Comparison of ENCODE assay signal across 7 cellular contexts in genomic region chr1:155966135-155966534, GRCh38. TPM values are rescaled to one million over a fixed set of nuclear protein-coding genes. Genes with fewer than 3 reads are reported as not detected.
DNase-seq lines count a peak whose midpoint lies in the region; ATAC-seq and TF ChIP-seq lines count a peak whose summit lies in the region.
"Had no signal": no experiment of that assay in that cellular context is flagged by ENCODE, and none has a peak within 500 bp of the region (broad histone marks: within the 10 kb centered on the region; RNA-seq: fewer than 3 reads in every experiment).

No MANE protein-coding gene starts in this region.

- no peaks in the 10 kb centered on the region for H3K27me3 Mint-ChIP-seq in T-helper 1 cell treated with Interleukin-12 subunit alpha and Interleukin-12 subunit beta and Interleukin-4 antibody, amounts not matched to agents 30 μg/mL and 1 μg/mL, for 36 hours (ENCODE audit: low read depth)
- no peaks in the 10 kb centered on the region for H3K27me3 Mint-ChIP-seq in endodermal cell (ENCODE audit: insufficient read depth)

- H3K9me3 ChIP-seq in endodermal cell (ENCODE audit: control insufficient read depth, low read length) (no peaks in the 10 kb centered on the region), stomach (no peaks in the 10 kb centered on the region)
- H3K9me3 ChIP-seq: A549 had no signal

- peaks cover 54% of the 10 kb centered on the region for H3K36me3 Mint-ChIP-seq in T-helper 1 cell treated with Interleukin-12 subunit alpha and Interleukin-12 subunit beta and Interleukin-4 antibody, amounts not matched to agents 30 μg/mL and 1 μg/mL, for 36 hours (ENCODE audit: low read depth)
- peaks cover 72% of the 10 kb centered on the region for H3K36me3 Mint-ChIP-seq in endodermal cell (ENCODE audit: low read depth)

- no peaks in the 10 kb centered on the region for H3K9me3 Mint-ChIP-seq in T-helper 1 cell treated with Interleukin-12 subunit alpha and Interleukin-12 subunit beta and Interleukin-4 antibody, amounts not matched to agents 30 μg/mL and 1 μg/mL, for 36 hours
- no peaks in the 10 kb centered on the region for H3K9me3 Mint-ChIP-seq in endodermal cell

- no peak for TF ChIP-seq EP300 in stomach (IDR thresholded peaks at IDR 0.05)

- TF ChIP-seq CTCF in endodermal cell (conservative IDR thresholded peaks at IDR 0.05) (peak; percentile 70), stomach (IDR thresholded peaks at IDR 0.05) (no peak)

- DNase-seq in T-helper 1 cell: no peak
- DNase-seq in endodermal cell: no peak
- no peak for DNase-seq in stomach
- no peak for DNase-seq in stimulated activated CD4-positive, alpha-beta T cell treated with anti-CD3 and anti-CD28 coated beads, Interleukin-2, amount 100 ng/mL, for 48 hours

- H3K4me3 ChIP-seq in endodermal cell (ENCODE audit: low read length) (no peak overlapping the region), stomach (no peak overlapping the region)
- H3K4me3 ChIP-seq: A549 had no signal

- no peak overlapping the region for H3K4me3 Mint-ChIP-seq in T-helper 1 cell treated with Interleukin-12 subunit alpha and Interleukin-12 subunit beta and Interleukin-4 antibody, amounts not matched to agents 30 μg/mL and 1 μg/mL, for 36 hours
- no peak overlapping the region for H3K4me3 Mint-ChIP-seq in endodermal cell

- H3K36me3 ChIP-seq in endodermal cell (ENCODE audit: control insufficient read depth, insufficient read depth, low read length) (peaks cover 86% of the 10 kb centered on the region), stomach (peaks cover 60 to 91% (median 87%) of the 10 kb centered on the region in 4 donors)

- 87 to 100% methylated on average over 5 to 9 of the region's 9 CpGs for WGBS in endodermal cell (ENCODE audit: insufficient coverage in 1 of 2, insufficient read length in 1 of 2), 2 experiments
- 67 to 78% (median 75%) methylated on average over 9 of the region's 9 CpGs for WGBS in stomach, 5 donors

- intact Hi-C loops in stomach (cut with DNase I; ENCODE audit: low total_unique reads): no loop called here

- no peak overlapping the region for H3K9ac ChIP-seq in endodermal cell (ENCODE audit: extremely low read depth, low read length, poor library complexity, severe bottlenecking)

- H3K27me3 ChIP-seq in endodermal cell (ENCODE audit: control insufficient read depth, insufficient read depth, low read length, poor library complexity, severe bottlenecking): no peaks in the 10 kb centered on the region
- no peaks in the 10 kb centered on the region for H3K27me3 ChIP-seq in stomach

- TF ChIP-seq POLR2A in stomach (IDR thresholded peaks at IDR 0.05): no peak

- peaks cover 47% of the 10 kb centered on the region for H3K4me1 ChIP-seq in endodermal cell (ENCODE audit: control insufficient read depth, insufficient read depth, low read length)
- peaks cover 53 to 94% (median 67%) of the 10 kb centered on the region in 4 donors for H3K4me1 ChIP-seq in stomach

- H3K4me1 Mint-ChIP-seq in T-helper 1 cell treated with Interleukin-12 subunit alpha and Interleukin-12 subunit beta and Interleukin-4 antibody, amounts not matched to agents 30 μg/mL and 1 μg/mL, for 36 hours (ENCODE audit: low read depth): peaks cover 55% of the 10 kb centered on the region
- peaks cover 48% of the 10 kb centered on the region for H3K4me1 Mint-ChIP-seq in endodermal cell

- H3K27ac Mint-ChIP-seq in T-helper 1 cell treated with Interleukin-12 subunit alpha and Interleukin-12 subunit beta and Interleukin-4 antibody, amounts not matched to agents 30 μg/mL and 1 μg/mL, for 36 hours: peak overlapping the region; percentile 59
- H3K27ac Mint-ChIP-seq in endodermal cell: no peak overlapping the region

- H3K27ac ChIP-seq in endodermal cell (ENCODE audit: low read depth, low read length): no peak overlapping the region
- peak overlapping the region in 4 of 5 donors; percentile 76 to 98 (median 87) for H3K27ac ChIP-seq in stomach
- H3K27ac ChIP-seq: A549 had no signal

- ATAC-seq in HG03378 (IDR thresholded peaks at IDR 0.05; ENCODE audit: unreplicated experiment): no peak
- ATAC-seq: A549 had no signal

RNA-seq across cellular contexts. Expression of gene ARHGEF2, which starts 12.2 kb away (rescaled TPM):
- total RNA-seq in endodermal cell: 100 to 1,000 TPM; 134 to 147 TPM
- 80.1 TPM for polyA plus RNA-seq in endodermal cell (2013, experiment 1 of 2)
- 71.9 TPM for polyA plus RNA-seq in endodermal cell (2013, experiment 2 of 2)
- total RNA-seq in stomach: 100 to 1,000 TPM in 3 of 5 donors, 10 to 100 TPM in 2; 34.8 to 376 (median 180) TPM
- 10 to 100 TPM; 20.4 to 27.6 (median 24.7) TPM for polyA plus RNA-seq in stomach

RNA-seq across cellular contexts. Expression of gene RXFP4, which starts 24.7 kb away (rescaled TPM):
- total RNA-seq in endodermal cell (not detected), stomach (10 to 100 TPM in 1 of 5 donors, not detected in 4; 50.4 TPM)
- not detected for polyA plus RNA-seq in endodermal cell (2013, experiment 1 of 2)
- not detected for polyA plus RNA-seq in endodermal cell (2013, experiment 2 of 2)
- not detected for polyA plus RNA-seq in stomach

RNA-seq across cellular contexts. Expression of gene KHDC4, which starts 31.9 kb away (rescaled TPM):
- 10 to 100 TPM; 67.7 to 76.2 TPM for total RNA-seq in endodermal cell
- polyA plus RNA-seq in endodermal cell (2013, experiment 1 of 2): 46.7 TPM
- 39.0 TPM for polyA plus RNA-seq in endodermal cell (2013, experiment 2 of 2)
- total RNA-seq in stomach: 100 to 1,000 TPM in 2 of 5 donors, 10 to 100 TPM in 3; 49.2 to 126 (median 78.4) TPM
- 10 to 100 TPM in 1 of 3 donors, 1 to 10 TPM in 2; 4.9 to 26.1 (median 9.3) TPM for polyA plus RNA-seq in stomach

RNA-seq across cellular contexts. Expression of gene SSR2, which starts 54.6 kb away (rescaled TPM):
- total RNA-seq in endodermal cell (100 to 1,000 TPM; 193 TPM), stomach (100 to 1,000 TPM in 4 of 5 donors, 10 to 100 TPM in 1; 67.1 to 354 (median 216) TPM)
- 299 TPM for polyA plus RNA-seq in endodermal cell (2013, experiment 1 of 2)
- 274 TPM for polyA plus RNA-seq in endodermal cell (2013, experiment 2 of 2)
- 100 to 1,000 TPM; 223 to 309 (median 242) TPM for polyA plus RNA-seq in stomach

RNA-seq across cellular contexts. Expression of gene RIT1, which starts 55.0 kb away (rescaled TPM):
- total RNA-seq in endodermal cell (10 to 100 TPM; 26.0 to 39.2 TPM), stomach (100 to 1,000 TPM in 1 of 5 donors, 10 to 100 TPM in 3, not detected in 1; 23.9 to 108 (median 48.2) TPM)
- polyA plus RNA-seq in endodermal cell (2013, experiment 1 of 2): 24.9 TPM
- 29.0 TPM for polyA plus RNA-seq in endodermal cell (2013, experiment 2 of 2)
- polyA plus RNA-seq in stomach: 10 to 100 TPM; 13.1 to 14.1 (median 13.8) TPM
